ENCODE assay signal across 10 cellular contexts in genomic region chr3:196422976-196423781, GRCh38. TPM values are rescaled to one million over a fixed set of nuclear protein-coding genes. Genes with fewer than 3 reads are reported as not detected.
DNase-seq lines count a peak whose midpoint lies in the region; ATAC-seq, FAIRE-seq and TF ChIP-seq lines count a peak whose summit lies in the region.
"Had no signal": no experiment of that assay in that cellular context is flagged by ENCODE, and none has a peak within 500 bp of the region (broad histone marks: within the 10 kb centered on the region; RNA-seq: fewer than 3 reads in every experiment).

No MANE protein-coding gene starts in this region.

- H3K9me2 ChIP-seq in GM23248 (ENCODE audit: insufficient read depth) (no peaks in the 10 kb centered on the region), Karpas-422 (replicated peaks; ENCODE audit: insufficient read depth, low read length) (no peaks in the 10 kb centered on the region)

- 29 to 31% methylated on average over 10 of the region's 10 CpGs for WGBS in pancreas, 2 donors
- 81% methylated on average over 10 of the region's 10 CpGs for WGBS in GM23248 (ENCODE audit: low coverage in 1 of 2, low lambda C conversion rate in 2 of 2, missing lambda C conversion rate in 2 of 2), 2 experiments

- H3K9ac ChIP-seq in DND-41 (ENCODE audit: low read depth, low read length) (no peak overlapping the region), GM23248 (no peak overlapping the region), Karpas-422 (ENCODE audit: low read length) (no peak overlapping the region)

- ATAC-seq in DND-41 (ENCODE audit: insufficient read depth, low read depth) (0 out of 3 replicates have a peak, but pooled peaks have one; percentile 31), pancreas (peak; percentile 88 to 91 (median 89)), GM19324 (IDR thresholded peaks at IDR 0.05; ENCODE audit: low FRiP score, unreplicated experiment) (no peak)

- H3K4me3 ChIP-seq in DND-41 (ENCODE audit: low read depth in 1 of 2, low read length in 2 of 2) (no peak overlapping the region), fibroblast of the aortic adventitia (ENCODE audit: low read depth, low read length) (no peak overlapping the region), pancreas (no peak overlapping the region), GM23248 (no peak overlapping the region), Karpas-422 (ENCODE audit: low read length) (no peak overlapping the region)

- peaks cover 51% of the 10 kb centered on the region for H4K20me1 ChIP-seq in DND-41 (ENCODE audit: insufficient read depth, low read length)
- H4K20me1 ChIP-seq in GM23248 (ENCODE audit: insufficient read depth), result 0 out of 2 replicates have a peak, but pooled peaks cover 12% of the 10 kb centered on the region
- peaks cover 24% of the 10 kb centered on the region; the same call in 1 of the 2 replicates for H4K20me1 ChIP-seq in Karpas-422 (ENCODE audit: insufficient read depth, low read depth, low read length)

- H3K27me3 ChIP-seq in DND-41 (ENCODE audit: insufficient read depth, low read length, poor library complexity) (no peaks in the 10 kb centered on the region), pancreas (no peaks in the 10 kb centered on the region), GM23248 (replicated peaks; ENCODE audit: insufficient read depth) (no peaks in the 10 kb centered on the region), Karpas-422 (ENCODE audit: low read length) (no peaks in the 10 kb centered on the region)

- DNase-seq in DND-41, result no peak
- DNase-seq in NCI-H524 treated with DMSO at 0.1 percent for 48 hours (lab: John Stamatoyannopoulos, UW), result peak; percentile 31
- peak; percentile 28 for DNase-seq in fibroblast of the aortic adventitia (ENCODE audit: low read depth)
- DNase-seq in pancreas, result peak; percentile 45 to 93 (median 78)
- no peak for DNase-seq in GM23248
- DNase-seq in germinal center (ENCODE audit: low spot score), result no peak
- DNase-seq in Karpas-422, result no peak
- DNase-seq: activated T-cell treated with anti-CD3 and anti-CD28 coated beads, Interleukin-2, amount 50 U/mL, for 4 hours; stimulated activated CD4-positive, alpha-beta T cell treated with anti-CD3 and anti-CD28 coated beads, Interleukin-12 subunit alpha, Interleukin-12 subunit beta, amount 100 ng/mL, for 4 hours had no signal

- no peak for FAIRE-seq in pancreas (lab: Jason Lieb, UNC)

- H3K4me2 ChIP-seq in DND-41 (ENCODE audit: insufficient read depth, low read length) (no peak overlapping the region), GM23248 (ENCODE audit: unreplicated experiment) (no peak overlapping the region), Karpas-422 (ENCODE audit: low read depth, low read length, poor library complexity, severe bottlenecking) (no peak overlapping the region)

- H3K4me1 ChIP-seq in DND-41 (ENCODE audit: insufficient read depth, low read length) (no peaks in the 10 kb centered on the region), pancreas (peaks cover 9 to 18% (median 10%) of the 10 kb centered on the region in 3 donors), GM23248 (ENCODE audit: insufficient read depth) (no peaks in the 10 kb centered on the region), Karpas-422 (ENCODE audit: low read length) (0 out of 2 replicates have a peak, but pooled peaks cover 3% of the 10 kb centered on the region)

- H3K36me3 ChIP-seq in DND-41 (ENCODE audit: insufficient read depth, low read length), result peaks cover 17% of the 10 kb centered on the region
- H3K36me3 ChIP-seq in pancreas, result no peaks in the 10 kb centered on the region
- H3K36me3 ChIP-seq in GM23248 (ENCODE audit: low read depth), result 0 out of 2 replicates have a peak, but pooled peaks cover 3% of the 10 kb centered on the region
- no peaks in the 10 kb centered on the region for H3K36me3 ChIP-seq in Karpas-422 (ENCODE audit: insufficient read depth, low read length)

- intact Hi-C loops in pancreas (cut with DNase I), result no loop called here

- H3K27ac ChIP-seq in DND-41 (ENCODE audit: low read length) (no peak overlapping the region; the same call in 1 of the 2 replicates), pancreas (peak overlapping the region; percentile 11 to 44 (median 34)), GM23248 (no peak overlapping the region), Karpas-422 (ENCODE audit: low read length) (no peak overlapping the region)

- TF ChIP-seq CTCF in DND-41 (IDR thresholded peaks at IDR 0.05; ENCODE audit: borderline replicate concordance, extremely low read depth, low read length, poor library complexity, severe bottlenecking) (no peak), fibroblast of the aortic adventitia (IDR thresholded peaks at IDR 0.05; ENCODE audit: insufficient read depth, low read length) (no peak), pancreas (IDR thresholded peaks at IDR 0.05) (no peak)

- no peaks in the 10 kb centered on the region for H3F3A ChIP-seq in GM23248 (ENCODE audit: insufficient read depth)

- in situ Hi-C loops in GM23248 (cut with MboI), result no loop called here

- H3K9me3 ChIP-seq in DND-41 (ENCODE audit: insufficient read depth, low read length, severe bottlenecking), result no peaks in the 10 kb centered on the region
- no peaks in the 10 kb centered on the region for H3K9me3 ChIP-seq in pancreas
- H3K9me3 ChIP-seq in GM23248 (ENCODE audit: low read depth), result no peaks in the 10 kb centered on the region
- H3K9me3 ChIP-seq in Karpas-422 (ENCODE audit: low read length), result no peaks in the 10 kb centered on the region

- peaks cover 98% of the 10 kb centered on the region for H3K79me2 ChIP-seq in DND-41 (ENCODE audit: insufficient read depth, low read length)
- peaks cover 100% of the 10 kb centered on the region for H3K79me2 ChIP-seq in GM23248 (ENCODE audit: insufficient read depth)
- peaks cover 100% of the 10 kb centered on the region for H3K79me2 ChIP-seq in Karpas-422 (ENCODE audit: low read length)

- H2AFZ ChIP-seq in DND-41 (ENCODE audit: low read depth, low read length), result no peak overlapping the region
- no peak overlapping the region for H2AFZ ChIP-seq in GM23248
- H2AFZ ChIP-seq in Karpas-422 (ENCODE audit: low read length), result no peak overlapping the region

RNA-seq across cellular contexts. Expression of gene UBXN7, which starts 9.0 kb away (rescaled TPM):
- total RNA-seq in fibroblast of the aortic adventitia (ENCODE audit: low replicate concordance) (20.9 and 27.7 TPM in 2 replicates), pancreas (10 to 100 TPM; 18.3 to 39.0 (median 23.2) TPM)
- polyA plus RNA-seq in pancreas (1 to 10 TPM; 4.2 to 5.9 TPM), GM23248 (2016; fragmentation: Nextera tagmentation; extraction: Ambion mirVana) (38.7 and 40.2 TPM in 2 replicates)
- 13.9 and 19.1 TPM in 2 replicates for total RNA-seq in GM23248 (2014; rRNA removed; shearing (Covaris generic))
- 25.5 and 33.0 TPM in 2 replicates for total RNA-seq in Karpas-422 (2014; rRNA removed; shearing (Covaris generic); ENCODE audit: low replicate concordance)

Comparison
In these comparisons a context has a peak if more than half of its experiments do, and no peak if none do; other contexts are left out.
1. DNase-seq: peak in NCI-H524 treated with DMSO at 0.1 percent for 48 hours (single experiment), fibroblast of the aortic adventitia (single experiment) and pancreas (6 of 6); none in DND-41 (single experiment), GM23248 (single experiment), germinal center (single experiment) and Karpas-422 (single experiment).
2. H3K27ac ChIP-seq: peak in pancreas (4 of 4); none in DND-41 (single experiment), GM23248 (single experiment) and Karpas-422 (single experiment).